ENCODE assay signal across 16 cellular contexts in genomic region chr2:195029804-195030654, GRCh38.
DNase-seq lines count a peak whose midpoint lies in the region; ATAC-seq and TF ChIP-seq lines count a peak whose summit lies in the region.
"Had no signal": no experiment of that assay in that cellular context is flagged by ENCODE, and none has a peak within 500 bp of the region (broad histone marks: within the 10 kb centered on the region; RNA-seq: fewer than 3 reads in every experiment).

No MANE protein-coding gene starts in this region.

- no peak overlapping the region for H3K27ac ChIP-seq in right atrium auricular region
- H3K27ac ChIP-seq: PC-9 had no signal

- no peaks in the 10 kb centered on the region for H3K9me3 ChIP-seq in MG63
- H3K9me3 ChIP-seq in right atrium auricular region = no peaks in the 10 kb centered on the region

- TF ChIP-seq CTCF in fibroblast of mammary gland (conservative IDR thresholded peaks at IDR 0.05; ENCODE audit: control insufficient read depth, insufficient read depth, low read depth, low read length) (no peak), right atrium auricular region (IDR thresholded peaks at IDR 0.05) (no peak)

- ATAC-seq in GM19351 (IDR thresholded peaks at IDR 0.05; ENCODE audit: unreplicated experiment) (peak; percentile 43), GM19035 (IDR thresholded peaks at IDR 0.05; ENCODE audit: unreplicated experiment) (no peak)

- H3K4me3 ChIP-seq in MG63 (no peak overlapping the region), fibroblast of mammary gland (ENCODE audit: control insufficient read depth, low read depth, low read length) (no peak overlapping the region), right atrium auricular region (no peak overlapping the region)
- H3K4me3 ChIP-seq: PC-9 had no signal

- H3K36me3 ChIP-seq in MG63 (no peaks in the 10 kb centered on the region), right atrium auricular region (no peaks in the 10 kb centered on the region)

- DNase-seq in ELR (ENCODE audit: low read depth) (peak; percentile 23), MG63 (peak; percentile 6), fibroblast of mammary gland (ENCODE audit: low read depth) (peak; percentile 49), KG1 (lab: John Stamatoyannopoulos, UW) (no peak), right atrium auricular region (ENCODE audit: low spot score) (no peak), NCI-H2081 (lab: John Stamatoyannopoulos, UW) (no peak)
- DNase-seq: ACHN; CD4-positive, alpha-beta T cell; Kasumi-1; NCI-H1436; NCI-H2029 treated with DMSO at 0.1 percent for 48 hours; NCI-H524 treated with DMSO at 0.1 percent for 48 hours; PC-9; T-helper 1 cell had no signal

- no peaks in the 10 kb centered on the region for H3K4me1 ChIP-seq in right atrium auricular region

- H3K27me3 ChIP-seq in MG63 (no peaks in the 10 kb centered on the region), right atrium auricular region (no peaks in the 10 kb centered on the region)

Comparison
In these comparisons a context has a peak if more than half of its experiments do, and no peak if none do; other contexts are left out.
1. DNase-seq: peak in ELR (single experiment), MG63 (single experiment) and fibroblast of mammary gland (single experiment); none in KG1 (single experiment), right atrium auricular region (single experiment) and NCI-H2081 (0 of 2).